ENCODE assay signal across 7 cellular contexts in the genomic region with DNA sequence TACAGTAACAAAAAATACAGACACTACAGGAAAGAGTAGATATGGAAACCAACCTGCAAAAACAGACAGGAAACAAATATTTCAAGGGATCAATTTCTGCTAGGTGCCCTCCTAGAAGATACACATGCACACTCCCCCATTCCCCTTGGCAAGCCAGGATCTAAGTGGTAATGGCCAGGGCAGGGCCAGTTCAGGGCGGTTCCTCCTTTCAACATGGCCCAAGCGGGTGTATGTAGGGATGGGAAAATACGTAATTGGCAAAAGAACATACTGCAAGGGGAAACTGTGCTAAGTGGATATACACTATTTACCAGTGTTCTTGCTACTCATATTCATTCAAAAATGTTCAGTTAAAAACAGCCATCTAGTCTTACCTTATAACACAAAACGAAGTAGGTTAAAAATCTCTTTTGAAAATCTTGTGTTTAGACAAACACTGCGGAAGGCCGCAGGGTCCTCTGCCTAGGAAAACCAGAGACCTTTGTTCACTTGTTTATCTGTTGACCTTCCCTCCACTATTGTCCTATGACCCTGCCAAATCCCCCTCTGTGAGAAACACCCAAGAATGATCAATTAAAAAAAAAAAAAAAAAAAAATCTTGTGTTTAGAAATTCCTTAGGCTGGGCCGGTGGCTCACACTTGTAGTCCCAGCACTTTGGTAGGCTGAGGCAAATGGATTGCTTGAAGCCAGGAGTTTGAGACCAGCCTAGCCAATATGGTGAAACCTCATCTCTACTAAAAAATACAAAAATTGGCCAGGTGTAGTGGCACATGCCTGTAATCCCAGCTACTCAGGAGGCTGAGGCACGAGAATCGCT. TPM values are rescaled to one million over a fixed set of nuclear protein-coding genes. Genes with fewer than 3 reads are reported as not detected.
DNase-seq lines count a peak whose midpoint lies in the region; ATAC-seq, FAIRE-seq and TF ChIP-seq lines count a peak whose summit lies in the region.
"Not testable (repeated sequence)": the region's sequence is repeated elsewhere in the genome, so short reads cannot be mapped to it uniquely, and the experiment has no call there.

No MANE protein-coding gene starts in this region.

- in situ Hi-C loops in HepG2 (cut with HindIII; ENCODE audit: extremely low pct_ligation_motif_present, low pct_unique_long_range_greater_than_20kb), result not testable (repeated sequence)
- in situ Hi-C loops in gastrocnemius medialis (cut with MboI; ENCODE audit: low sequenced_read_pairs in 4 of 4), result loop anchor here in 1 of 4 donors (25.0 kb wide), 1 partner anchor 99 kb away; a partner anchor contains a TSS

- H3K36me3 Mint-ChIP-seq in GM23338 (ENCODE audit: low read depth); astrocyte (ENCODE audit: low read depth, unreplicated experiment): not testable (repeated sequence)
- H3K36me3 Mint-ChIP-seq in naive thymus-derived CD8-positive, alpha-beta T cell, result peaks cover 0 to 20% (median 3%) of the 10 kb centered on the region in 3 donors

- POLR2A ChIA-PET in HepG2 (lab: Yijun Ruan, JAX), result interaction anchor here (1.7 to 2.4 kb wide), 4 partner anchors 13 to 46 kb away, joined by 5 to 45 read pairs (median 16); no protein-coding TSS in a partner anchor
- POLR2A ChIA-PET in naive thymus-derived CD8-positive, alpha-beta T cell (lab: Charles Lee), result not testable (repeated sequence)

- H3K27me3 ChIP-seq in GM23338 (ENCODE audit: insufficient read depth); SJCRH30; astrocyte (ENCODE audit: insufficient read depth, low read length); HepG2 (ENCODE audit: control insufficient read depth in 1 of 2, insufficient read depth in 2 of 2, low read length in 2 of 2); gastrocnemius medialis: not testable (repeated sequence)

- not testable (repeated sequence) for H3F3A ChIP-seq in GM23338 (replicated peaks; ENCODE audit: low read depth)

- CTCF ChIA-PET in HepG2 (lab: Yijun Ruan, JAX; ENCODE audit: low intra/inter-chr PET ratio, low total read pairs), result not testable (repeated sequence)

- peaks cover 57% of the 10 kb centered on the region for H4K20me1 ChIP-seq in GM23338 (replicated peaks; ENCODE audit: insufficient read depth)
- H4K20me1 ChIP-seq in astrocyte (ENCODE audit: insufficient read depth, low read length), result peaks cover 44% of the 10 kb centered on the region
- H4K20me1 ChIP-seq in HepG2 (ENCODE audit: insufficient read depth, low read length), result not testable (repeated sequence)

- H3K4me1 Mint-ChIP-seq in GM23338, result peaks cover 69% of the 10 kb centered on the region
- peaks cover 59% of the 10 kb centered on the region for H3K4me1 Mint-ChIP-seq in astrocyte (ENCODE audit: low read depth, unreplicated experiment)
- H3K4me1 Mint-ChIP-seq in naive thymus-derived CD8-positive, alpha-beta T cell, result peaks cover 45 to 69% (median 63%) of the 10 kb centered on the region in 4 donors

- not testable (repeated sequence) for H3K9me3 Mint-ChIP-seq in GM23338; astrocyte (ENCODE audit: unreplicated experiment); naive thymus-derived CD8-positive, alpha-beta T cell

- TF ChIP-seq POLR2A in HepG2 (IDR thresholded peaks at IDR 0.05; ENCODE audit: insufficient read depth in 1 of 2, low read depth in 2 of 2, low read length in 2 of 2); gastrocnemius medialis (IDR thresholded peaks at IDR 0.05): not testable (repeated sequence)

- intact Hi-C loops in HepG2 (cut with micrococcal nuclease; ENCODE audit: unreplicated experiment), result loop anchor here (5.0 kb wide), 1 partner anchor 34 kb away; no protein-coding TSS in a partner anchor
- intact Hi-C loops in gastrocnemius medialis (cut with DNase I; ENCODE audit: low total_unique reads), result not testable (repeated sequence)

- WGBS in HepG2 (ENCODE audit: low lambda C conversion rate), result 30% methylated on average over 9 of the region's 9 CpGs

- not testable (repeated sequence) for H3K27me3 Mint-ChIP-seq in GM23338 (ENCODE audit: insufficient read depth, low read depth, poor library complexity); astrocyte (ENCODE audit: low read depth, unreplicated experiment); naive thymus-derived CD8-positive, alpha-beta T cell

- not testable (repeated sequence) for TF ChIP-seq CTCF in GM23338 (conservative IDR thresholded peaks at IDR 0.05; ENCODE audit: low read depth in 2 of 2); astrocyte (IDR thresholded peaks at IDR 0.05; ENCODE audit: insufficient read depth, low read depth, low read length); HepG2 (CRISPR knock-in tag; IDR thresholded peaks at IDR 0.05); gastrocnemius medialis (IDR thresholded peaks at IDR 0.05 in 4 of 5, conservative IDR thresholded peaks at IDR 0.05 in 1 of 5)

- H3K9me2 ChIP-seq in GM23338 (ENCODE audit: insufficient read depth), result not testable (repeated sequence)

- not testable (repeated sequence) for H3K36me3 ChIP-seq in GM23338 (ENCODE audit: insufficient read depth); SJCRH30; astrocyte (ENCODE audit: insufficient read depth, low read length); HepG2 (replicated peaks in 1 of 2; ENCODE audit: control insufficient read depth in 1 of 2, insufficient read depth in 2 of 2, low read length in 2 of 2); gastrocnemius medialis

- H3K9me3 ChIP-seq in SJCRH30 (replicated peaks); astrocyte (ENCODE audit: insufficient read depth, low read depth, low read length); HepG2 (ENCODE audit: low read length); gastrocnemius medialis: not testable (repeated sequence)

- H3K9ac ChIP-seq in astrocyte (ENCODE audit: low read length), result peak overlapping the region; percentile 74
- H3K9ac ChIP-seq in HepG2 (ENCODE audit: insufficient read depth, low read depth, low read length), result peak overlapping the region; percentile 55

- not testable (repeated sequence) for DNase-seq in GM23338 (ENCODE audit: low spot score); SJCRH30; astrocyte (ENCODE audit: low read depth); epithelial cell of prostate (ENCODE audit: low read depth, low spot score); HepG2 (ENCODE audit: low spot score); naive thymus-derived CD8-positive, alpha-beta T cell; gastrocnemius medialis

- not testable (repeated sequence) for FAIRE-seq in astrocyte (lab: Jason Lieb, UNC)
- FAIRE-seq in HepG2 (lab: Jason Lieb, UNC), result peak; percentile 39

- H3K27ac ChIP-seq in GM23338 (ENCODE audit: low read depth), result peak overlapping the region; percentile 77
- H3K27ac ChIP-seq in SJCRH30, result peak overlapping the region; percentile 64
- H3K27ac ChIP-seq in astrocyte (ENCODE audit: low read depth, low read length), result peak overlapping the region; percentile 83
- peak overlapping the region; percentile 83 for H3K27ac ChIP-seq in epithelial cell of prostate
- H3K27ac ChIP-seq in HepG2 (ENCODE audit: extremely low read length, insufficient read depth, low read length), result peak overlapping the region; percentile 75
- H3K27ac ChIP-seq in gastrocnemius medialis, result peak overlapping the region in 3 of 4 donors; percentile 56 to 79 (median 57)

- H3K4me1 ChIP-seq in GM23338 (ENCODE audit: insufficient read depth) (peaks cover 59% of the 10 kb centered on the region), SJCRH30 (peaks cover 49% of the 10 kb centered on the region), astrocyte (ENCODE audit: insufficient read depth, low read length) (peaks cover 16% of the 10 kb centered on the region), HepG2 (ENCODE audit: insufficient read depth, low read length) (peaks cover 100% of the 10 kb centered on the region), gastrocnemius medialis (peaks cover 32 to 59% of the 10 kb centered on the region in 2 donors)

- peaks cover 96% of the 10 kb centered on the region for H3K79me2 ChIP-seq in GM23338 (replicated peaks; ENCODE audit: insufficient read depth)
- peaks cover 91% of the 10 kb centered on the region for H3K79me2 ChIP-seq in astrocyte (ENCODE audit: insufficient read depth, low read length)
- peaks cover 89% of the 10 kb centered on the region for H3K79me2 ChIP-seq in HepG2 (ENCODE audit: insufficient read depth, low read length)

- H2AFZ ChIP-seq in GM23338; astrocyte (ENCODE audit: low read depth, low read length); HepG2 (ENCODE audit: low read length): not testable (repeated sequence)

- BruUV-seq in HepG2 (replicated peaks; lab: Mats Ljungman, UMichigan), result not testable (repeated sequence)

- TF ChIP-seq RAD21 in HepG2 (CRISPR knock-in tag; IDR thresholded peaks at IDR 0.05), result not testable (repeated sequence)

- not testable (repeated sequence) for H3K4me3 Mint-ChIP-seq in GM23338; naive thymus-derived CD8-positive, alpha-beta T cell
- peak overlapping the region; percentile 24 for H3K4me3 Mint-ChIP-seq in astrocyte (ENCODE audit: unreplicated experiment)

- TF ChIP-seq EP300 in HepG2 (IDR thresholded peaks at IDR 0.05; ENCODE audit: low read depth in 2 of 2, low read length in 2 of 2); HepG2 (CRISPR knock-in tag; IDR thresholded peaks at IDR 0.05; ENCODE audit: borderline replicate concordance): not testable (repeated sequence)

- peak overlapping the region; percentile 90 for H3K27ac Mint-ChIP-seq in GM23338
- peak overlapping the region; percentile 98 for H3K27ac Mint-ChIP-seq in astrocyte (ENCODE audit: unreplicated experiment)
- peak overlapping the region in 8 of 10 donors; percentile 5 to 71 (median 55) for H3K27ac Mint-ChIP-seq in naive thymus-derived CD8-positive, alpha-beta T cell

- not testable (repeated sequence) for ATAC-seq in GM23338; HepG2; naive thymus-derived CD8-positive, alpha-beta T cell; gastrocnemius medialis

- H3K4me3 ChIP-seq in GM23338; SJCRH30; astrocyte (ENCODE audit: insufficient read depth, low read depth, low read length); gastrocnemius medialis: not testable (repeated sequence)
- H3K4me3 ChIP-seq in HepG2 (replicated peaks in 1 of 3; ENCODE audit: insufficient read depth in 1 of 3, low read depth in 2 of 3, low read length in 3 of 3), result peak overlapping the region in 1 of 3 experiments; percentile 56; a peak in 1 of 6 replicates

- not testable (repeated sequence) for H3K4me2 ChIP-seq in GM23338; astrocyte (ENCODE audit: low read length)
- H3K4me2 ChIP-seq in HepG2 (ENCODE audit: low read depth, low read length), result peak overlapping the region; percentile 76

RNA-seq across cellular contexts. Expression of a gene that starts 53.9 kb away (rescaled TPM):
- 47.0 and 57.3 TPM in 2 replicates for total RNA-seq in GM23338 (2014; rRNA removed; shearing (Covaris generic))
- 23.5 and 24.6 TPM in 2 replicates for polyA plus RNA-seq in GM23338 (2016; fragmentation: Nextera tagmentation; extraction: Ambion mirVana)
- total RNA-seq in SJCRH30 (2014; rRNA removed; shearing (Covaris generic)), result 78.3 and 78.5 TPM in 2 replicates
- total RNA-seq in astrocyte, result 84.1 and 87.8 TPM in 2 replicates
- total RNA-seq in HepG2 (2016; rRNA removed; fragmentation: Illumina TruSeq; extraction: Trizol), result 54.1 and 65.1 TPM in 2 replicates
- total RNA-seq in HepG2 (2016; cell fraction: cytosol; rRNA removed; fragmentation: Illumina TruSeq; extraction: Trizol; ENCODE audit: low read depth), result 5.4 and 5.7 TPM in 2 replicates
- 53.7 and 62.1 TPM in 2 replicates for total RNA-seq in HepG2 (2016; cell fraction: insoluble cytoplasmic fraction; rRNA removed; fragmentation: Illumina TruSeq; extraction: Trizol)
- 15.4 and 16.7 TPM in 2 replicates for total RNA-seq in HepG2 (2016; cell fraction: membrane; rRNA removed; fragmentation: Illumina TruSeq; extraction: Trizol)
- total RNA-seq in HepG2 (2016; cell fraction: nucleus; rRNA removed; fragmentation: Illumina TruSeq; extraction: Trizol), result 35.2 and 37.4 TPM in 2 replicates
- polyA plus RNA-seq in HepG2 (2011; rRNA removed), result 64.1 and 68.8 TPM in 2 replicates
- polyA plus RNA-seq in HepG2 (2011; cell fraction: cytosol; rRNA removed), result 70.2 and 76.7 TPM in 2 replicates
- polyA plus RNA-seq in HepG2 (2011; cell fraction: nucleus; rRNA removed), result 42.1 and 45.1 TPM in 2 replicates
- 42.2 and 49.5 TPM in 2 replicates for polyA plus RNA-seq in HepG2 (2012)
- polyA plus RNA-seq in HepG2 (2016; cell fraction: cytosol; fragmentation: Illumina TruSeq; extraction: Trizol; ENCODE audit: low read depth), result 3.1 and 3.5 TPM in 2 replicates
- polyA plus RNA-seq in HepG2 (2016; cell fraction: insoluble cytoplasmic fraction; fragmentation: Illumina TruSeq; extraction: Trizol; ENCODE audit: low read depth), result 60.9 and 68.0 TPM in 2 replicates
- 8.6 and 9.2 TPM in 2 replicates for polyA plus RNA-seq in HepG2 (2016; cell fraction: membrane; fragmentation: Illumina TruSeq; extraction: Trizol; ENCODE audit: low read depth)
- 40.7 and 42.6 TPM in 2 replicates for polyA plus RNA-seq in HepG2 (2016; cell fraction: nucleus; fragmentation: Illumina TruSeq; extraction: Trizol; ENCODE audit: insufficient read depth, low read depth)
- 20.8 and 43.5 TPM in 2 replicates for polyA minus RNA-seq in HepG2 (2011; rRNA and poly(A)+ RNA removed; ENCODE audit: low replicate concordance)
- 26.2 and 26.4 TPM in 2 replicates for polyA minus RNA-seq in HepG2 (2011; cell fraction: cytosol; rRNA and poly(A)+ RNA removed)
- 29.3 and 33.6 TPM in 2 replicates for polyA minus RNA-seq in HepG2 (2011; cell fraction: nucleus; rRNA and poly(A)+ RNA removed)
- total RNA-seq in naive thymus-derived CD8-positive, alpha-beta T cell, result 10 to 100 TPM; 37.6 to 44.9 TPM
- 10 to 100 TPM; 21.9 to 27.8 (median 23.8) TPM for polyA plus RNA-seq in naive thymus-derived CD8-positive, alpha-beta T cell
- total RNA-seq in gastrocnemius medialis, result 10 to 100 TPM; 37.3 to 45.9 (median 39.8) TPM
